22 cellular contexts compared by ENCODE assay signal in the genomic region with DNA sequence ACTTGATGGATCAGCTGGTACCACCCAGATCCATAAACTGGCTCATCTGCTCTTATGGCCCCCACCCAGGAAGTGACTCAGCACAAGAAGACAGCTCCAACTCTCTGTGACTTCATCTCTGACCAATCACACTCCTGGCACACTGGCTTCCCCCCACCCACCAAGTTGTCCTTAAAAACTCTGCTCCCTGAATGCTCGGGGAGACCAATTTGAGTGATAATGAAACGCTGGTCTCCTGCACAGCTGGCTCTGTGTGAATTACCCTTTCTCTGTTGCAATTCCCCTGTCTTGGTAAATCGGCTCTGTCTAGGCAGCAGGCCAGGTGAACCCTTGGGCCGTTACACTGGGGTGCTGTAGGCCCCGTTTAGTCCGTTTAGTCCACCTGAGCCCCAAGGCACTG. TPM values are rescaled to one million over a fixed set of nuclear protein-coding genes. Genes with fewer than 3 reads are reported as not detected.
DNase-seq lines count a peak whose midpoint lies in the region; ATAC-seq, FAIRE-seq and TF ChIP-seq lines count a peak whose summit lies in the region.
"Had no signal": no experiment of that assay in that cellular context is flagged by ENCODE, and none has a peak within 500 bp of the region (broad histone marks: within the 10 kb centered on the region; RNA-seq: fewer than 3 reads in every experiment).

No MANE protein-coding gene starts in this region.

- POLR2A ChIA-PET in K562 (lab: Yijun Ruan, JAX) (no interaction called here), WTC11 (lab: Charles Lee) (no interaction called here)

- H3K27ac Mint-ChIP-seq in activated T-cell treated with anti-CD3 and anti-CD28 coated beads, Interleukin-2, amount 50 U/mL, for 24 hours, result peak overlapping the region; percentile 49
- no peak overlapping the region for H3K27ac Mint-ChIP-seq in WTC11
- H3K27ac Mint-ChIP-seq: CD4-positive, alpha-beta T cell had no signal

- no peaks in the 10 kb centered on the region for H3K36me3 Mint-ChIP-seq in activated T-cell treated with anti-CD3 and anti-CD28 coated beads, Interleukin-2, amount 50 U/mL, for 24 hours (ENCODE audit: low read depth)
- peaks cover 15% of the 10 kb centered on the region for H3K36me3 Mint-ChIP-seq in WTC11

- peaks cover 4% of the 10 kb centered on the region for H3K9me3 Mint-ChIP-seq in activated T-cell treated with anti-CD3 and anti-CD28 coated beads, Interleukin-2, amount 50 U/mL, for 24 hours
- H3K9me3 Mint-ChIP-seq in WTC11, result peaks cover 14% of the 10 kb centered on the region

- peak; percentile 65 for FAIRE-seq in K562 (lab: Jason Lieb, UNC)
- FAIRE-seq: A549, D721Med, G401.6, GM12891, GM19239, H54, HTR-8/SVneo had no signal

- H3K36me3 ChIP-seq in K562 (ENCODE audit: control insufficient read depth, insufficient read depth, low read length), result no peaks in the 10 kb centered on the region
- H3K36me3 ChIP-seq in sigmoid colon, result no peaks in the 10 kb centered on the region

- in situ Hi-C loops in K562 (cut with MboI), result no loop called here

- ATAC-seq in K562, result peak; percentile 52
- ATAC-seq in WTC11, result no peak
- ATAC-seq: A549 had no signal

- TF ChIP-seq RAD21 in K562 (CRISPR knock-in tag; conservative IDR thresholded peaks at IDR 0.05 in 1 of 2, IDR thresholded peaks at IDR 0.05 in 1 of 2), result no peak

- no peaks in the 10 kb centered on the region for H3K27me3 ChIP-seq in K562 (ENCODE audit: control insufficient read depth in 2 of 2, insufficient read depth in 2 of 2, low read length in 2 of 2)
- no peaks in the 10 kb centered on the region for H3K27me3 ChIP-seq in sigmoid colon

- H3K27ac ChIP-seq in K562 (ENCODE audit: extremely low read depth, low read depth, low read length) (peak overlapping the region; percentile 47; the same call in 1 of the 3 replicates), sigmoid colon (no peak overlapping the region)
- H3K27ac ChIP-seq: A549, C4-2B, GM23248, HL-60 had no signal

- peaks cover 11% of the 10 kb centered on the region for H3K4me1 Mint-ChIP-seq in activated T-cell treated with anti-CD3 and anti-CD28 coated beads, Interleukin-2, amount 50 U/mL, for 24 hours (ENCODE audit: low read depth)
- H3K4me1 Mint-ChIP-seq in WTC11, result peaks cover 73% of the 10 kb centered on the region

- H3K4me1 ChIP-seq in K562 (replicated peaks in 1 of 2; ENCODE audit: control insufficient read depth in 2 of 2, insufficient read depth in 2 of 2, low read length in 2 of 2), result peaks cover 5% of the 10 kb centered on the region in 2 experiments; a peak in 3 of 5 replicates
- H3K4me1 ChIP-seq in sigmoid colon, result peaks cover 0 to under 1% (median 0%) of the 10 kb centered on the region in 4 donors
- H3K4me1 ChIP-seq: A549, Caco-2 had no signal

- TF ChIP-seq CTCF in K562 (IDR thresholded peaks at IDR 0.05 in 2 of 3, conservative IDR thresholded peaks at IDR 0.05 in 1 of 3; ENCODE audit: insufficient read depth in 2 of 3, low read depth in 1 of 3, low read length in 3 of 3) (no peak), epithelial cell of esophagus (IDR thresholded peaks at IDR 0.05; ENCODE audit: insufficient read depth, low read depth, low read length, missing control alignments) (no peak), sigmoid colon (IDR thresholded peaks at IDR 0.05) (no peak), WTC11 (IDR thresholded peaks at IDR 0.05) (no peak)

- 38% methylated on average over 6 of the region's 6 CpGs for WGBS in K562 (ENCODE audit: insufficient coverage, low coverage, missing lambda C conversion rate)
- 93 to 94% methylated on average over 6 of the region's 6 CpGs for WGBS in sigmoid colon, 2 donors

- peaks cover 2% of the 10 kb centered on the region; the same call in 1 of the 2 replicates for H3K9me3 ChIP-seq in K562 (replicated peaks; ENCODE audit: control insufficient read depth, insufficient read depth, low read depth, low read length)
- H3K9me3 ChIP-seq in sigmoid colon, result peaks cover 0 to 8% (median 0%) of the 10 kb centered on the region in 4 donors
- H3K9me3 ChIP-seq: Caco-2 had no signal

- no peak overlapping the region for H3K4me2 ChIP-seq in K562 (ENCODE audit: insufficient read depth, low read length)
- H3K4me2 ChIP-seq: A549 had no signal

- CTCF ChIA-PET in K562 (lab: Yijun Ruan, JAX; ENCODE audit: low intra/inter-chr PET ratio), result no interaction called here
- CTCF ChIA-PET in WTC11 (lab: Charles Lee), result no interaction called here

- no peak for TF ChIP-seq EP300 in K562 (IDR thresholded peaks at IDR 0.05; ENCODE audit: low read length)
- no peak for TF ChIP-seq EP300 in sigmoid colon (IDR thresholded peaks at IDR 0.05)

- H3K9ac ChIP-seq in K562 (ENCODE audit: insufficient read depth in 1 of 2, low read depth in 2 of 2, low read length in 2 of 2), result peak overlapping the region in 1 of 2 experiments; percentile 14; a peak in 1 of 4 replicates
- H3K9ac ChIP-seq: GM23248 had no signal

- H4K20me1 ChIP-seq in K562 (replicated peaks; ENCODE audit: control insufficient read depth, insufficient read depth, low read length), result no peaks in the 10 kb centered on the region

- no peak overlapping the region for H3K4me3 Mint-ChIP-seq in activated T-cell treated with anti-CD3 and anti-CD28 coated beads, Interleukin-2, amount 50 U/mL, for 24 hours
- H3K4me3 Mint-ChIP-seq in WTC11, result no peak overlapping the region
- H3K4me3 Mint-ChIP-seq: CD4-positive, alpha-beta T cell had no signal

- TF ChIP-seq POLR2A in K562 (conservative IDR thresholded peaks at IDR 0.05) (peak; percentile 45; the same call in 1 of the 2 replicates), sigmoid colon (IDR thresholded peaks at IDR 0.05) (no peak)

- BruUV-seq in K562 (replicated peaks; lab: Mats Ljungman, UMichigan), result no TSS peak

- H3K27me3 Mint-ChIP-seq in activated T-cell treated with anti-CD3 and anti-CD28 coated beads, Interleukin-2, amount 50 U/mL, for 24 hours, result peaks cover 26% of the 10 kb centered on the region
- H3K27me3 Mint-ChIP-seq in WTC11 (ENCODE audit: low read depth), result no peaks in the 10 kb centered on the region

- H2AFZ ChIP-seq in K562 (ENCODE audit: low read depth, low read length), result peak overlapping the region; percentile 58; the same call in 1 of the 2 replicates
- H2AFZ ChIP-seq: GM23248 had no signal

- intact Hi-C loops in K562 (cut with micrococcal nuclease), result no loop called here
- intact Hi-C loops in sigmoid colon (cut with DNase I), result no loop called here

- no peaks in the 10 kb centered on the region for H3K9me1 ChIP-seq in K562 (ENCODE audit: control insufficient read depth, insufficient read depth, low read length)

- DNase-seq in activated T-cell treated with anti-CD3 and anti-CD28 coated beads, Interleukin-2, amount 50 U/mL, for 24 hours, result no peak
- DNase-seq in activated T-cell treated with anti-CD3 and anti-CD28 coated beads, Interleukin-2, amount 50 U/mL, for 1 hour, result no peak
- DNase-seq in K562 (ENCODE audit: extremely low read depth in 1 of 4, low spot score in 3 of 4) (peak in 1 of 4 experiments; percentile 53), epithelial cell of esophagus (ENCODE audit: low read depth) (peak; percentile 17), sigmoid colon (peak; percentile 44), WTC11 (ENCODE audit: low spot score) (no peak), SHP77 (lab: John Stamatoyannopoulos, UW) (no peak)
- DNase-seq: AML-193; Caco-2; CD4-positive, alpha-beta T cell; GM23248; HCEC 1CT; IMR-90 had no signal

- H3K4me3 ChIP-seq in K562, result no peak overlapping the region
- no peak overlapping the region for H3K4me3 ChIP-seq in epithelial cell of esophagus (ENCODE audit: low read length)
- no peak overlapping the region for H3K4me3 ChIP-seq in sigmoid colon
- H3K4me3 ChIP-seq: A549, GM23248 had no signal

- H3K79me2 ChIP-seq in K562 (ENCODE audit: control insufficient read depth, insufficient read depth, low read length), result no peaks in the 10 kb centered on the region

TF ChIP-seq in K562, 482 proteins besides CTCF, POLR2A, EP300 and RAD21 (continues in another document):
- TF ChIP-seq, protein P1, sequence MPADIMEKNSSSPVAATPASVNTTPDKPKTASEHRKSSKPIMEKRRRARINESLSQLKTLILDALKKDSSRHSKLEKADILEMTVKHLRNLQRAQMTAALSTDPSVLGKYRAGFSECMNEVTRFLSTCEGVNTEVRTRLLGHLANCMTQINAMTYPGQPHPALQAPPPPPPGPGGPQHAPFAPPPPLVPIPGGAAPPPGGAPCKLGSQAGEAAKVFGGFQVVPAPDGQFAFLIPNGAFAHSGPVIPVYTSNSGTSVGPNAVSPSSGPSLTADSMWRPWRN (IDR thresholded peaks at IDR 0.05; ENCODE audit: low read depth), result no peak
- TF ChIP-seq ZNF76 (CRISPR knock-in tag; IDR thresholded peaks at IDR 0.05; ENCODE audit: borderline replicate concordance), result no peak

TF ChIP-seq in WTC11, 78 proteins besides CTCF, POLR2A, EP300 and RAD21 (continues in another document):
- TF ChIP-seq NFE2L1 (CRISPR knock-in tag; IDR thresholded peaks at IDR 0.05) (no peak), FOXK1 (CRISPR knock-in tag; IDR thresholded peaks at IDR 0.05) (no peak), ZNF219 (CRISPR knock-in tag; IDR thresholded peaks at IDR 0.05; ENCODE audit: borderline replicate concordance) (no peak)

RNA-seq across cellular contexts. Expression of a gene that starts 23.4 kb away (rescaled TPM):
- total RNA-seq in K562 (2011; cell fraction: chromatin; rRNA removed; ENCODE audit: low replicate concordance), result 61.4 and 70.7 TPM in 2 replicates
- total RNA-seq in K562 (2011; cell fraction: nucleolus; rRNA removed), result 53.2 and 63.7 TPM in 2 replicates
- total RNA-seq in K562 (2011; cell fraction: nucleoplasm; rRNA removed), result 62.1 and 64.4 TPM in 2 replicates
- total RNA-seq in K562 (2014; rRNA removed) (76.1 and 83.0 TPM in 2 replicates), K562 (2014; rRNA removed; fragmentation: Illumina TruSeq; extraction: Trizol) (39.7 and 40.7 TPM in 2 replicates), K562 (2015; rRNA removed; fragmentation: Illumina TruSeq; extraction: Trizol) (25.0 and 25.9 TPM in 2 replicates), K562 (2021) (41.7 and 42.2 TPM in 2 replicates), sigmoid colon (100 to 1,000 TPM in 2 of 4 donors, 10 to 100 TPM in 2; 55.9 to 125 (median 95.4) TPM), WTC11 (2021) (113 to 203 TPM (median 189 TPM) in 3 replicates)
- polyA plus RNA-seq in K562 (2011; rRNA removed) (119 and 124 TPM in 2 replicates), K562 (2014; fragmentation: Illumina TruSeq; extraction: Trizol) (46.9 and 54.9 TPM in 2 replicates), K562 (2014; fragmentation: Nextera tagmentation; extraction: Ambion mirVana) (10 to 100 TPM in 1 of 2 experiments, 1 to 10 TPM in 1; 9.2 to 10.7 TPM), K562 (2014; rRNA removed) (68.9 and 75.9 TPM in 2 replicates), sigmoid colon (10 to 100 TPM in 2 of 3 donors, 1 to 10 TPM in 1; 3.9 to 11.7 (median 10.8) TPM)
- 114 and 117 TPM in 2 replicates for polyA plus RNA-seq in K562 (2011; cell fraction: cytosol; rRNA removed)
- 136 and 157 TPM in 2 replicates for polyA plus RNA-seq in K562 (2011; cell fraction: nucleus; rRNA removed)
- 28.7 and 29.5 TPM in 2 replicates for polyA plus RNA-seq in K562 (2012)
- 42.4 and 53.7 TPM in 2 replicates for polyA minus RNA-seq in K562 (2011; rRNA and poly(A)+ RNA removed)
- polyA minus RNA-seq in K562 (2011; cell fraction: cytosol; rRNA and poly(A)+ RNA removed), result 32.0 and 69.4 TPM in 2 replicates
- polyA minus RNA-seq in K562 (2011; cell fraction: nucleus; rRNA and poly(A)+ RNA removed), result 33.0 and 56.2 TPM in 2 replicates

Comparison
In these comparisons a context has a peak if more than half of its experiments do, and no peak if none do; other contexts are left out.
1. DNase-seq: peak in epithelial cell of esophagus (single experiment) and sigmoid colon (single experiment); none in activated T-cell treated with anti-CD3 and anti-CD28 coated beads, Interleukin-2, amount 50 U/mL, for 24 hours (single experiment), activated T-cell treated with anti-CD3 and anti-CD28 coated beads, Interleukin-2, amount 50 U/mL, for 1 hour (single experiment), WTC11 (single experiment) and SHP77 (0 of 2).